8 cellular contexts compared by ENCODE assay signal in the genomic region with DNA sequence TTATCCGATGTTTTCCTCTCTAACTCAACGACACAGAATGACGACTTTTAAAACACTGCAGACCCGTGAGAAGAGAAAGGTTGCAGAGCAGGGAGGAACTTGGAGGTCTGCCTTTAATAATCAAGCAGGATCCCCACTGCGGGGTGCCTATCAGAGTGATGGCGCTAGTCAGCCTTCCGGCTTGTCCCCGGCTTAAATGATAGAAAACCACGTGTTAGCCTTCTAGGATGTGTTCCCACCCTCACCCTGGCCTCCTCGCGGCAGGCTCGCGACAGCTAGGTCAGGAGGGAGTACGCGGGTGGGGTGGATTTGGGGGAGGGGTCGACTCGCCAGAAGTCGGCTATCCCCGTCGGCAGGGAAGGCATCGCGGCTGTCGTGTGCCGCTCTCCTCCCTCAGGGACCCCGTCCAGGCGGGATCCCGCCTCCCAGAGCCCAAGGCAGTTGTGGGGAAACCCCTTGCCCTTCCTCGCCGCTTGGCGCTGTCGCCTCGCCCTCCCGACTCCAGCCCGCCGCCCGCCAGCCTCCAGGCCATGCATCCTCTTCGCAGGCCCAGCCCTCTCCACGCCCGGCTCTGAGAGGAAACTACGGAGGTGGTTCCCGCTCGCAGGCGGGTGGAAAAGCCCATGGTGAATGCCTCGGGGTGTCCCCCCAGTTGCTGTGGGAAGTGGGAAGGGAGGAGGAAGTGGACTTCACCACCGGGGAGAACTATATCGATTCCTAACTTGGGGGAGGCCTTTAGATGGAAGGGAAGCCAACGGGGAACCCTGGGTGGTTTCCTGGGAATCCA. TPM values are rescaled to one million over a fixed set of nuclear protein-coding genes. Genes with fewer than 3 reads are reported as not detected.
DNase-seq lines count a peak whose midpoint lies in the region; ATAC-seq and TF ChIP-seq lines count a peak whose summit lies in the region.

No MANE protein-coding gene starts in this region.

- H3K4me1 Mint-ChIP-seq in activated CD4-positive, alpha-beta T cell treated with anti-CD3 and anti-CD28 coated beads, Interleukin-2, amount 10 ng/mL, durations not matched to agents 7 days and 5 days: peaks cover 28% of the 10 kb centered on the region

- no peak for TF ChIP-seq CTCF in lower leg skin (IDR thresholded peaks at IDR 0.05)

- DNase-seq in AML-193 (lab: John Stamatoyannopoulos, UW) (peak; percentile 57 to 61), NCI-H524 (lab: John Stamatoyannopoulos, UW) (peak; percentile 76 to 93), dermis blood vessel endothelial cell (peak; percentile 80), lower leg skin (ENCODE audit: low spot score in 2 of 2) (peak; percentile 55 to 93)
- DNase-seq in activated CD4-positive, alpha-beta T cell treated with anti-CD3 and anti-CD28 coated beads, Interleukin-2, amount 10 ng/mL, durations not matched to agents 7 days and 5 days: peak; percentile 66
- peak; percentile 55 to 69 for DNase-seq in stimulated activated CD4-positive, alpha-beta T cell treated with anti-CD3 and anti-CD28 coated beads, Interleukin-4, amount 100 ng/mL, for 48 hours (ENCODE audit: low read depth in 2 of 2)

- CTCF ChIA-PET in activated CD4-positive, alpha-beta T cell treated with anti-CD3 and anti-CD28 coated beads, Interleukin-2, amount 10 ng/mL, durations not matched to agents 7 days and 5 days (lab: Charles Lee): interaction anchor here (0.7 kb wide), 1 partner anchor 73 kb away, joined by 3 read pairs; no protein-coding TSS in a partner anchor

- POLR2A ChIA-PET in activated CD4-positive, alpha-beta T cell treated with anti-CD3 and anti-CD28 coated beads, Interleukin-2, amount 10 ng/mL, durations not matched to agents 7 days and 5 days (lab: Charles Lee): interaction anchor here (0.9 kb wide), 1 partner anchor 163 kb away, joined by 3 read pairs; no protein-coding TSS in a partner anchor

- H3K4me3 ChIP-seq in lower leg skin (ENCODE audit: low read depth, poor library complexity, severe bottlenecking): peak overlapping the region; percentile 93

- peaks cover 6% of the 10 kb centered on the region for H3K27me3 Mint-ChIP-seq in activated CD4-positive, alpha-beta T cell treated with anti-CD3 and anti-CD28 coated beads, Interleukin-2, amount 10 ng/mL, durations not matched to agents 7 days and 5 days

- H3K27ac Mint-ChIP-seq in activated CD4-positive, alpha-beta T cell treated with anti-CD3 and anti-CD28 coated beads, Interleukin-2, amount 10 ng/mL, durations not matched to agents 7 days and 5 days: peak overlapping the region; percentile 99

- intact Hi-C loops in lower leg skin (cut with DNase I; ENCODE audit: low total_unique reads): no loop called here

- H3K4me3 Mint-ChIP-seq in activated CD4-positive, alpha-beta T cell treated with anti-CD3 and anti-CD28 coated beads, Interleukin-2, amount 10 ng/mL, durations not matched to agents 7 days and 5 days: peak overlapping the region; percentile 98

- ATAC-seq in GM19023 (IDR thresholded peaks at IDR 0.05; ENCODE audit: unreplicated experiment) (peak; percentile 24), HG03432 (IDR thresholded peaks at IDR 0.05; ENCODE audit: unreplicated experiment) (peak; percentile 32)

- peaks cover 16% of the 10 kb centered on the region for H3K36me3 Mint-ChIP-seq in activated CD4-positive, alpha-beta T cell treated with anti-CD3 and anti-CD28 coated beads, Interleukin-2, amount 10 ng/mL, durations not matched to agents 7 days and 5 days (ENCODE audit: low read depth)

- H3K9me3 Mint-ChIP-seq in activated CD4-positive, alpha-beta T cell treated with anti-CD3 and anti-CD28 coated beads, Interleukin-2, amount 10 ng/mL, durations not matched to agents 7 days and 5 days: no peaks in the 10 kb centered on the region

- TF ChIP-seq POLR2A in lower leg skin (IDR thresholded peaks at IDR 0.05): no peak

- 0 to 1% methylated on average over 42 of the region's 47 CpGs for WGBS in lower leg skin, 2 donors

RNA-seq across cellular contexts. Expression of a gene that starts 1.1 kb away (rescaled TPM):
- total RNA-seq in activated CD4-positive, alpha-beta T cell treated with anti-CD3 and anti-CD28 coated beads, Interleukin-2, amount 10 ng/mL, durations not matched to agents 7 days and 5 days: 10 to 100 TPM; 72.4 to 87.3 TPM
- total RNA-seq in dermis blood vessel endothelial cell (26.7 and 44.4 TPM in 2 replicates), lower leg skin (10 to 100 TPM; 34.8 to 57.9 (median 42.6) TPM)

RNA-seq across cellular contexts. Expression of a gene that starts 53.0 kb away (rescaled TPM):
- total RNA-seq in activated CD4-positive, alpha-beta T cell treated with anti-CD3 and anti-CD28 coated beads, Interleukin-2, amount 10 ng/mL, durations not matched to agents 7 days and 5 days: not detected
- total RNA-seq in dermis blood vessel endothelial cell (0.28 and 0.68 TPM in 2 replicates), lower leg skin (under 1 TPM in 3 of 4 donors, not detected in 1; 0.23 to 0.34 (median 0.34) TPM)

Comparison
In these comparisons a context has a peak if more than half of its experiments do, and no peak if none do; other contexts are left out.
1. Peak in every context shown above with its lines: DNase-seq, ATAC-seq and H3K4me3 ChIP-seq.